In genomic region chr5:71912021-71912420, GRCh38 we compare ENCODE assay signal across 11 cellular contexts.
"Had no signal": no experiment of that assay in that cellular context is flagged by ENCODE, and none has a peak within 500 bp of the region (broad histone marks: within the 10 kb centered on the region; RNA-seq: fewer than 3 reads in every experiment).

No MANE protein-coding gene starts in this region.

- H3K9ac ChIP-seq: GM23248 had no signal

- DNase-seq: GM23248, GOT3, H7, H9, HCEC 1CT, HFFc6 had no signal

- H2AFZ ChIP-seq: GM23248, GM23338 had no signal

- H3K4me2 ChIP-seq: GM23338 had no signal

- H3K4me3 ChIP-seq: GM23248, GM23338, HAP-1 had no signal

- H3K27ac ChIP-seq: GM23248 had no signal

- ATAC-seq: GM23338, HCT116 had no signal

- FAIRE-seq: H1, H54 had no signal

- H3K36me3 ChIP-seq: HAP-1 had no signal
